In the genomic region with DNA sequence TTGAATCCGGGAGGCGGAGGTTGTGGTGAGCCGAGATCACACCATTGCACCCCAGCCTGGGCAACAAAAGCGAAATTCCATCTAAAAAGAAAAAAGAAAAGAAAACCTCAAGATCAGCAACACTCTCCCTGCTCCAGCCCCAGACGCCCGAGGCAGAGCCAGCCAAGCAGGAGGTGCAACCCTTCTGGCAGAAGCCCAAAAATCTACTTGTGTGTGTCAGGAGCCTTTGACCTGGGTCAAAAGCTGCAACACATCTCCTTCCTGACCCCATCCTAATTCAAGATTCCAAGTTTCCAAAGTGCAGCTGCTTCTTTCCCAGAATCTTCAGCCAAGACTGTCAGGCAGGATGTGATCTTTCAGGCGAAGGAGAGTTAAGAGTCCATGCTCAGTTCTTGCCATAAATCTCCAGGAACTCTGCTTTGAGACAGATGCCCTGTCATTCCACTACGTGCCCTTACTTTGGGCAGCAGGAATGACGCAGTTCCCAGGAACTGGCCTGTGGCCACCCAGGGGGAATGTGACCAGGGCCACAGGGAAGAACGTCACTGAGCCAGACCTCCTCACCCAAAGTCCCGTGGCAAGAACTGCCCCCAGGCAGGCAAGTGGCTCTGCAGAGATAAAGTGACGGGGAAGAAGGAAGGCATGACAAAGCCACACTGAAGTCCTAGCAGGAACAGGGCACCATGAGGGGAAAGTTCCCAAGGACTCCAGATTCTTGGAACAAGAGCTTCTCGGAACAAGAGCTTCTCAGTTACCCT, we compare ENCODE assay signal across 2 cellular contexts.
A peak's percentile ranks its signal among the peaks of the same experiment; 100 is the strongest.
TF ChIP-seq lines count a peak whose summit lies in the region.

No MANE protein-coding gene starts in this region.

TF ChIP-seq in liver, 16 proteins besides CTCF, POLR2A, EP300 and RAD21:
- TF ChIP-seq RXRA (IDR thresholded peaks at IDR 0.05) (peak; percentile 75 to 83), HNF4A (conservative IDR thresholded peaks at IDR 0.05) (peak; percentile 45 to 53), SP1 (IDR thresholded peaks at IDR 0.05) (peak; percentile 79), FOXA2 (IDR thresholded peaks at IDR 0.05) (no peak), NR2F2 (IDR thresholded peaks at IDR 0.05) (peak; percentile 100), HNF4G (IDR thresholded peaks at IDR 0.05) (no peak), GABPA (IDR thresholded peaks at IDR 0.05 in 1 of 2, conservative IDR thresholded peaks at IDR 0.05 in 1 of 2) (peak in 1 of 2 donors; percentile 13)
- TF ChIP-seq, protein P1, sequence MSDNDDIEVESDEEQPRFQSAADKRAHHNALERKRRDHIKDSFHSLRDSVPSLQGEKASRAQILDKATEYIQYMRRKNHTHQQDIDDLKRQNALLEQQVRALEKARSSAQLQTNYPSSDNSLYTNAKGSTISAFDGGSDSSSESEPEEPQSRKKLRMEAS (IDR thresholded peaks at IDR 0.05): peak; percentile 37
- TF ChIP-seq, protein P2, sequence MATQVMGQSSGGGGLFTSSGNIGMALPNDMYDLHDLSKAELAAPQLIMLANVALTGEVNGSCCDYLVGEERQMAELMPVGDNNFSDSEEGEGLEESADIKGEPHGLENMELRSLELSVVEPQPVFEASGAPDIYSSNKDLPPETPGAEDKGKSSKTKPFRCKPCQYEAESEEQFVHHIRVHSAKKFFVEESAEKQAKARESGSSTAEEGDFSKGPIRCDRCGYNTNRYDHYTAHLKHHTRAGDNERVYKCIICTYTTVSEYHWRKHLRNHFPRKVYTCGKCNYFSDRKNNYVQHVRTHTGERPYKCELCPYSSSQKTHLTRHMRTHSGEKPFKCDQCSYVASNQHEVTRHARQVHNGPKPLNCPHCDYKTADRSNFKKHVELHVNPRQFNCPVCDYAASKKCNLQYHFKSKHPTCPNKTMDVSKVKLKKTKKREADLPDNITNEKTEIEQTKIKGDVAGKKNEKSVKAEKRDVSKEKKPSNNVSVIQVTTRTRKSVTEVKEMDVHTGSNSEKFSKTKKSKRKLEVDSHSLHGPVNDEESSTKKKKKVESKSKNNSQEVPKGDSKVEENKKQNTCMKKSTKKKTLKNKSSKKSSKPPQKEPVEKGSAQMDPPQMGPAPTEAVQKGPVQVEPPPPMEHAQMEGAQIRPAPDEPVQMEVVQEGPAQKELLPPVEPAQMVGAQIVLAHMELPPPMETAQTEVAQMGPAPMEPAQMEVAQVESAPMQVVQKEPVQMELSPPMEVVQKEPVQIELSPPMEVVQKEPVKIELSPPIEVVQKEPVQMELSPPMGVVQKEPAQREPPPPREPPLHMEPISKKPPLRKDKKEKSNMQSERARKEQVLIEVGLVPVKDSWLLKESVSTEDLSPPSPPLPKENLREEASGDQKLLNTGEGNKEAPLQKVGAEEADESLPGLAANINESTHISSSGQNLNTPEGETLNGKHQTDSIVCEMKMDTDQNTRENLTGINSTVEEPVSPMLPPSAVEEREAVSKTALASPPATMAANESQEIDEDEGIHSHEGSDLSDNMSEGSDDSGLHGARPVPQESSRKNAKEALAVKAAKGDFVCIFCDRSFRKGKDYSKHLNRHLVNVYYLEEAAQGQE (IDR thresholded peaks at IDR 0.05): peak; percentile 80
- TF ChIP-seq, protein P3, sequence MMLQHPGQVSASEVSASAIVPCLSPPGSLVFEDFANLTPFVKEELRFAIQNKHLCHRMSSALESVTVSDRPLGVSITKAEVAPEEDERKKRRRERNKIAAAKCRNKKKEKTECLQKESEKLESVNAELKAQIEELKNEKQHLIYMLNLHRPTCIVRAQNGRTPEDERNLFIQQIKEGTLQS (IDR thresholded peaks at IDR 0.05): peak; percentile 31

TF ChIP-seq in HepG2, 621 proteins besides CTCF, POLR2A, EP300 and RAD21:
- TF ChIP-seq KAT2B (IDR thresholded peaks at IDR 0.05; ENCODE audit: borderline replicate concordance, low read depth, low read length) (no peak), ZNF670 (CRISPR knock-in tag; IDR thresholded peaks at IDR 0.05; ENCODE audit: borderline replicate concordance) (no peak), TCF7 (IDR thresholded peaks at IDR 0.05; ENCODE audit: low read depth) (no peak)
- TF ChIP-seq, protein P4, sequence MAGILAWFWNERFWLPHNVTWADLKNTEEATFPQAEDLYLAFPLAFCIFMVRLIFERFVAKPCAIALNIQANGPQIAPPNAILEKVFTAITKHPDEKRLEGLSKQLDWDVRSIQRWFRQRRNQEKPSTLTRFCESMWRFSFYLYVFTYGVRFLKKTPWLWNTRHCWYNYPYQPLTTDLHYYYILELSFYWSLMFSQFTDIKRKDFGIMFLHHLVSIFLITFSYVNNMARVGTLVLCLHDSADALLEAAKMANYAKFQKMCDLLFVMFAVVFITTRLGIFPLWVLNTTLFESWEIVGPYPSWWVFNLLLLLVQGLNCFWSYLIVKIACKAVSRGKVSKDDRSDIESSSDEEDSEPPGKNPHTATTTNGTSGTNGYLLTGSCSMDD (CRISPR knock-in tag; IDR thresholded peaks at IDR 0.05): no peak
- TF ChIP-seq, protein P5, sequence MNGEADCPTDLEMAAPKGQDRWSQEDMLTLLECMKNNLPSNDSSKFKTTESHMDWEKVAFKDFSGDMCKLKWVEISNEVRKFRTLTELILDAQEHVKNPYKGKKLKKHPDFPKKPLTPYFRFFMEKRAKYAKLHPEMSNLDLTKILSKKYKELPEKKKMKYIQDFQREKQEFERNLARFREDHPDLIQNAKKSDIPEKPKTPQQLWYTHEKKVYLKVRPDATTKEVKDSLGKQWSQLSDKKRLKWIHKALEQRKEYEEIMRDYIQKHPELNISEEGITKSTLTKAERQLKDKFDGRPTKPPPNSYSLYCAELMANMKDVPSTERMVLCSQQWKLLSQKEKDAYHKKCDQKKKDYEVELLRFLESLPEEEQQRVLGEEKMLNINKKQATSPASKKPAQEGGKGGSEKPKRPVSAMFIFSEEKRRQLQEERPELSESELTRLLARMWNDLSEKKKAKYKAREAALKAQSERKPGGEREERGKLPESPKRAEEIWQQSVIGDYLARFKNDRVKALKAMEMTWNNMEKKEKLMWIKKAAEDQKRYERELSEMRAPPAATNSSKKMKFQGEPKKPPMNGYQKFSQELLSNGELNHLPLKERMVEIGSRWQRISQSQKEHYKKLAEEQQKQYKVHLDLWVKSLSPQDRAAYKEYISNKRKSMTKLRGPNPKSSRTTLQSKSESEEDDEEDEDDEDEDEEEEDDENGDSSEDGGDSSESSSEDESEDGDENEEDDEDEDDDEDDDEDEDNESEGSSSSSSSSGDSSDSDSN (CRISPR knock-in tag; IDR thresholded peaks at IDR 0.05): no peak
TF ChIP-seq in HepG2: peak in this region for 0.
